In the genomic region with DNA sequence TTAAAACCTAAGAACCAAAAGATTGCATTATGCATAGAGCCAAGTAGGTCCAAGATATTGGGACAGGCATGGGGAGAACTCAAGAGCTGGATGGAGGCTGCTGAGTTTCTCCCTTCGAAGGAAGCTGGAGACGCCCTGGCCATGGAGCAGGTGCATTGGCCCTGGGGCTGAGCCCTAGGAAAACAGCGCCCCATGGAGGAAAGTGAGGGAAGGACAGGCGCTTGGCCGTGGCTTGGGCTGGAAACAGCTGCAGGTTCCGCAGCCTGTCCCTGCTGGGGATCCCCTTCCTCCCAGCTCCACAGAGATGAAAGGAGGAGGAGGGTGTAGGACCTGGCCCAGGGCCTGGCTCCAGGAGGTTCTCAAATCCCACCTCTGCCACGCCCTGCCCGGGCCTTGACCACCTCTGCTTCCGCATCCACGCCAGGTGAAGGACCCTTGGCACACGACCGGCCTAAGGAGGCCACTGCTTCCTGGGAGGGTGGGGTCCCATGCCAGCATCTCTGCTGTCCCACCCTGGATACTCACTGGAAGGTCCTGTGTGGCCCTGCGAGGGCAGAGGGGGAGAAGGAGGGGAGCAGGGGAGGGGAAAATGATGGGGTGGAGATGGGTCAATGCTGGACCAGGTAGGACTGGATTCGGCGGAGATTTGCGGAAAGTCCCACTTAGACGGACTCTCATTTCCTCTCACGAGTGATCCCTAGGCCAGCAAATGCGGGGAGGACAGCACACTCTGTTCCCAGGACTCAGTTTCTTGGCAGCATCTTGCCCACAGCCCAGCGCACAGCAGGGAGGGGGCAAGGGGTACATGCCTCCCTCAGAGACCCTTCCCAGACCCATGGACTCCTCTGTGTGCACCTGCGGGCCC, we compare ENCODE assay signal across 1 cellular context.
TF ChIP-seq lines count a peak whose summit lies in the region.

No MANE protein-coding gene starts in this region.

TF ChIP-seq in GM23338, 12 proteins besides CTCF, POLR2A, EP300 and RAD21 (continued from another document):
- TF ChIP-seq CREB1 (CRISPR knock-in tag; IDR thresholded peaks at IDR 0.05; ENCODE audit: low read depth) = no peak
- no peak for TF ChIP-seq ETS1 (IDR thresholded peaks at IDR 0.05)
- no peak for TF ChIP-seq ZNF462 (CRISPR knock-in tag; IDR thresholded peaks at IDR 0.05)
- no peak for TF ChIP-seq EZH2 (IDR thresholded peaks at IDR 0.05; ENCODE audit: low read depth, unreplicated experiment)
- TF ChIP-seq POLR2AphosphoS5 (IDR thresholded peaks at IDR 0.05; ENCODE audit: low read depth) = no peak
- TF ChIP-seq ZNF331 (CRISPR knock-in tag; IDR thresholded peaks at IDR 0.05; ENCODE audit: low read depth) = no peak
- TF ChIP-seq EZH2phosphoT487 (IDR thresholded peaks at IDR 0.05; ENCODE audit: unreplicated experiment) = no peak
- no peak for TF ChIP-seq STAT1 (IDR thresholded peaks at IDR 0.05; ENCODE audit: unreplicated experiment)
- no peak for TF ChIP-seq REST (IDR thresholded peaks at IDR 0.05; ENCODE audit: unreplicated experiment)
- TF ChIP-seq NANOG (IDR thresholded peaks at IDR 0.05; ENCODE audit: borderline replicate concordance) = no peak
